23 cellular contexts compared by ENCODE assay signal in the genomic region with DNA sequence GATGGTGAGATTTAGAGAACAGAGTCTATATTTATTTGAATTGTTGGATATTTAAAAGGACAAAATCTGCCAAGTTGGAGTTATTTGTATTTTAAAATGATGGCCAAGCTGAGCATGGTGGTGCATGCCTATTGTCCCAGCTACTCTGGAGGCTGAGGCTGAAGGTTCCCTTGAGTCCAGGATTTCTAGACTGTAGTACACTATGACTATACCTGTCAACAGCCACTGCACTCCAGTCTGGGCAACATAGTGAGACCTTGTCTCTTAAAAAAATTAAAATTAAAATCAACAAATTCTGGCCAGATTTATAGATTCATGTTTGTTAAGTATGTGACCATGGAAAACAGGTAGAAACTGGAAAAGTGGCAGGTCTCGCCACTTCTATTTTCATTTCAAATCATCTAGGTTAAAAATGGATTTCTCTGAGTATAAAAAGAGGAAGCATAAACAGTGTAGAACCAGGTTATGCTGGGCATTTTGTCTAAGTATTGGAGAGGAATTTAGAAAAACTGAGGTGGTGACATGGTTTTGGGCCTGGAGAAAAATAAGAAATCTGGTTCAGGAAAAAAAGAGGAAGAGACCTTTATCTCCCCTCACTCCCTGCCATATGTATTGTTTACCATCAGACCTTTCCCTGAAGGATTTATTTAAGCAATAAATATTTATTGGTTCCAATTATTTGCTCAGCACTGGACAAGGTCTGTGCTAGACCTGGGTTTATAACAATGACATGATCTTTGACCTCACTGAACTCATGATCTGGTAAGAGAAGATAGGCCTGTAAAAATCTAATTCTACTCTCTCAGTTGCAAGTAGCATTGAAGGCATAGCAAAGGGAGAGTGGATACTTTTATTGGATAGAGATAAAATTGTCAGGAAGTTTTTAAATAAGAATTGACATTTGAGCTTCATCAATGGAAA.
DNase-seq lines count a peak whose midpoint lies in the region; ATAC-seq, FAIRE-seq and TF ChIP-seq lines count a peak whose summit lies in the region.
"Had no signal": no experiment of that assay in that cellular context is flagged by ENCODE, and none has a peak within 500 bp of the region (broad histone marks: within the 10 kb centered on the region; RNA-seq: fewer than 3 reads in every experiment).

No MANE protein-coding gene starts in this region.

- H3K9ac ChIP-seq in OCI-LY3 (ENCODE audit: low read length) = no peak overlapping the region
- H3K9ac ChIP-seq: SK-N-SH had no signal

- H3K9me3 Mint-ChIP-seq in osteocyte (ENCODE audit: unreplicated experiment) = no peaks in the 10 kb centered on the region
- H3K9me3 Mint-ChIP-seq: CD8-positive, alpha-beta T cell had no signal

- H3K27me3 ChIP-seq in OCI-LY3 (ENCODE audit: low read depth, low read length) = no peaks in the 10 kb centered on the region

- DNase-seq in GM12891 (ENCODE audit: insufficient read length, low spot score) = no peak
- no peak for DNase-seq in osteocyte (ENCODE audit: extremely low spot score, unreplicated experiment)
- DNase-seq in glomerular visceral epithelial cell (ENCODE audit: extremely low spot score) = no peak
- no peak for DNase-seq in NCI-H187 treated with DMSO at 0.1 percent for 48 hours (lab: John Stamatoyannopoulos, UW)
- DNase-seq: Calu3; CD8-positive, alpha-beta T cell; DMS53; EL; Kasumi-1; MM.1S; NCI-H1092; NCI-H146; NCI-H510A; NCI-H774; SHP77; SK-N-SH had no signal

- H4K20me1 ChIP-seq in OCI-LY3 (ENCODE audit: insufficient read depth, low read length) = no peaks in the 10 kb centered on the region

- no peak overlapping the region for H3K27ac ChIP-seq in OCI-LY3 (ENCODE audit: low read length)

- H3K4me3 ChIP-seq in OCI-LY3 (ENCODE audit: low read length) = no peak overlapping the region

- no peaks in the 10 kb centered on the region for H3K36me3 Mint-ChIP-seq in osteocyte (ENCODE audit: unreplicated experiment)
- H3K36me3 Mint-ChIP-seq: CD8-positive, alpha-beta T cell had no signal

- no peaks in the 10 kb centered on the region for H3K79me2 ChIP-seq in OCI-LY3 (ENCODE audit: low read length)

- no peak for FAIRE-seq in GM12891 (lab: Jason Lieb, UNC)
- FAIRE-seq: A204.1, H54, HTR-8/SVneo had no signal

- TF ChIP-seq POLR2A in GM12891 (IDR thresholded peaks at IDR 0.05; ENCODE audit: low read depth, low read length) = no peak

- H3K4me1 ChIP-seq in OCI-LY3 (ENCODE audit: low read length) = peaks cover 21% of the 10 kb centered on the region

- no peak for TF ChIP-seq CTCF in OCI-LY3 (IDR thresholded peaks at IDR 0.05; ENCODE audit: low read depth, low read length)
- TF ChIP-seq CTCF in osteocyte (IDR thresholded peaks at IDR 0.05) = no peak

- H3K27me3 Mint-ChIP-seq in osteocyte (ENCODE audit: unreplicated experiment) = peaks cover 4% of the 10 kb centered on the region

- peak overlapping the region; percentile 30 for H3K4me2 ChIP-seq in OCI-LY3 (ENCODE audit: low read length)
- H3K4me2 ChIP-seq: SK-N-SH had no signal

- peak; percentile 47 for ATAC-seq in GM21360 (IDR thresholded peaks at IDR 0.05; ENCODE audit: unreplicated experiment)
- ATAC-seq in HG02884 (IDR thresholded peaks at IDR 0.05; ENCODE audit: unreplicated experiment) = no peak
- no peak for ATAC-seq in HG03342 (IDR thresholded peaks at IDR 0.05; ENCODE audit: unreplicated experiment)
- ATAC-seq: CD8-positive, alpha-beta T cell had no signal

- no peaks in the 10 kb centered on the region for H3K36me3 ChIP-seq in OCI-LY3 (replicated peaks; ENCODE audit: low read depth, low read length)

- no peak overlapping the region for H3K4me3 Mint-ChIP-seq in osteocyte (ENCODE audit: unreplicated experiment)
- H3K4me3 Mint-ChIP-seq: CD8-positive, alpha-beta T cell had no signal

- no peaks in the 10 kb centered on the region for H3K9me3 ChIP-seq in OCI-LY3 (ENCODE audit: insufficient read depth, low read length)
- H3K9me3 ChIP-seq: SK-N-SH had no signal

- peak overlapping the region; percentile 42 for H3K27ac Mint-ChIP-seq in osteocyte (ENCODE audit: unreplicated experiment)
- H3K27ac Mint-ChIP-seq: CD8-positive, alpha-beta T cell had no signal

- H2AFZ ChIP-seq in OCI-LY3 (ENCODE audit: low read depth, low read length) = no peak overlapping the region

- peaks cover 22% of the 10 kb centered on the region for H3K4me1 Mint-ChIP-seq in osteocyte (ENCODE audit: unreplicated experiment)

TF ChIP-seq in GM12891, 5 proteins besides CTCF, POLR2A, EP300 and RAD21:
- TF ChIP-seq SPI1 (IDR thresholded peaks at IDR 0.05; ENCODE audit: low read depth, low read length) = peak; percentile 25; the same call in 1 of the 2 replicates
- TF ChIP-seq POU2F2 (IDR thresholded peaks at IDR 0.05; ENCODE audit: low read depth, low read length) = no peak
